Comparison of ENCODE assay signal across 17 cellular contexts in genomic region chr9:29796291-29796952, GRCh38.
DNase-seq lines count a peak whose midpoint lies in the region; ATAC-seq lines count a peak whose summit lies in the region.
"Had no signal": no experiment of that assay in that cellular context is flagged by ENCODE, and none has a peak within 500 bp of the region (broad histone marks: within the 10 kb centered on the region; RNA-seq: fewer than 3 reads in every experiment).

No MANE protein-coding gene starts in this region.

- H3K79me1 ChIP-seq in mesenchymal stem cell (replicated peaks; ENCODE audit: low read length, poor library complexity, severe bottlenecking) = no peaks in the 10 kb centered on the region

- ATAC-seq in GM18909 (IDR thresholded peaks at IDR 0.05; ENCODE audit: poor library complexity, unreplicated experiment) (peak; percentile 91), GM21529 (IDR thresholded peaks at IDR 0.05; ENCODE audit: unreplicated experiment) (peak; percentile 76), HG03060 (IDR thresholded peaks at IDR 0.05; ENCODE audit: low read depth, unreplicated experiment) (peak; percentile 67)
- ATAC-seq: WTC11 had no signal

- H3K9me3 ChIP-seq in CD8-positive, alpha-beta memory T cell (ENCODE audit: low read length) = no peaks in the 10 kb centered on the region
- no peaks in the 10 kb centered on the region for H3K9me3 ChIP-seq in mesenchymal stem cell (ENCODE audit: control insufficient read depth, low read length)
- H3K9me3 ChIP-seq: BLaER1, left ventricle myocardium inferior, sigmoid colon had no signal

- H3K4me1 Mint-ChIP-seq in CD8-positive, alpha-beta memory T cell = no peaks in the 10 kb centered on the region
- H3K4me1 Mint-ChIP-seq: neural crest cell had no signal

- H3K4ac ChIP-seq in mesenchymal stem cell (ENCODE audit: low read depth in 1 of 2, low read length in 2 of 2) = no peak overlapping the region

- no peak overlapping the region for H3K27ac Mint-ChIP-seq in CD8-positive, alpha-beta memory T cell
- H3K27ac Mint-ChIP-seq: WTC11 had no signal

- DNase-seq in LHCN-M2 (ENCODE audit: low read depth) = peak; percentile 45
- no peak for DNase-seq in A172 (ENCODE audit: low spot score)
- DNase-seq in CD8-positive, alpha-beta memory T cell = no peak
- DNase-seq in DMS153 treated with DMSO at 0.1 percent for 48 hours (lab: John Stamatoyannopoulos, UW; ENCODE audit: unreplicated experiment) = no peak
- no peak for DNase-seq in mesenchymal stem cell
- DNase-seq: activated CD8-positive, alpha-beta memory T cell treated with anti-CD3 and anti-CD28 coated beads, Interleukin-2, amount 50 U/mL, for 48 hours; left ventricle myocardium inferior; NCI-H2107; sigmoid colon had no signal

- H3K4me3 Mint-ChIP-seq in CD8-positive, alpha-beta memory T cell = no peak overlapping the region
- H3K4me3 Mint-ChIP-seq: neural crest cell, WTC11 had no signal

- H2AK5ac ChIP-seq in mesenchymal stem cell (ENCODE audit: low read length, severe bottlenecking) = no peak overlapping the region

- no peak overlapping the region for H4K91ac ChIP-seq in mesenchymal stem cell (ENCODE audit: low read length)

- H3K27me3 ChIP-seq in CD8-positive, alpha-beta memory T cell (ENCODE audit: insufficient read depth, low read length, poor library complexity, severe bottlenecking) = no peaks in the 10 kb centered on the region
- no peaks in the 10 kb centered on the region for H3K27me3 ChIP-seq in mesenchymal stem cell (ENCODE audit: control insufficient read depth in 1 of 2, insufficient read depth in 1 of 2, low read length in 2 of 2)
- H3K27me3 ChIP-seq: BLaER1, hepatocyte, sigmoid colon had no signal

- no peak overlapping the region for H2AFZ ChIP-seq in mesenchymal stem cell (ENCODE audit: low read depth, low read length)
- H2AFZ ChIP-seq: hepatocyte had no signal

- no peak overlapping the region for H3K4me3 ChIP-seq in CD8-positive, alpha-beta memory T cell (ENCODE audit: low read length)
- H3K4me3 ChIP-seq in mesenchymal stem cell (ENCODE audit: insufficient read depth in 1 of 2, low read depth in 1 of 2, low read length in 2 of 2) = no peak overlapping the region
- H3K4me3 ChIP-seq: BLaER1, hepatocyte, left ventricle myocardium inferior, sigmoid colon had no signal

- no peak overlapping the region for H3K18ac ChIP-seq in mesenchymal stem cell (ENCODE audit: low read depth in 1 of 2, low read length in 2 of 2)

- no peak overlapping the region for H2BK12ac ChIP-seq in mesenchymal stem cell (ENCODE audit: low read length in 2 of 2)

- no peaks in the 10 kb centered on the region for H3K4me1 ChIP-seq in CD8-positive, alpha-beta memory T cell (ENCODE audit: insufficient read depth, low read length)
- no peaks in the 10 kb centered on the region for H3K4me1 ChIP-seq in mesenchymal stem cell (ENCODE audit: control insufficient read depth, insufficient read depth, low read depth, low read length)
- H3K4me1 ChIP-seq: BLaER1, left ventricle myocardium inferior, sigmoid colon had no signal

- CTCF ChIA-PET in CD8-positive, alpha-beta memory T cell (lab: Charles Lee) = no interaction called here

- no peaks in the 10 kb centered on the region for H3K36me3 ChIP-seq in CD8-positive, alpha-beta memory T cell (ENCODE audit: insufficient read depth, low read length)
- no peaks in the 10 kb centered on the region for H3K36me3 ChIP-seq in mesenchymal stem cell (ENCODE audit: control insufficient read depth in 1 of 2, insufficient read depth in 2 of 2, low read depth in 1 of 2, low read length in 2 of 2)
- H3K36me3 ChIP-seq: BLaER1, left ventricle myocardium inferior, sigmoid colon had no signal

- peaks cover 0 to 14% (median 0%) of the 10 kb centered on the region in 5 donors for H3K9me3 Mint-ChIP-seq in CD8-positive, alpha-beta memory T cell
- H3K9me3 Mint-ChIP-seq: neural crest cell, WTC11 had no signal

- no peak overlapping the region for H3K23ac ChIP-seq in mesenchymal stem cell (ENCODE audit: low read length in 2 of 2)

- no peak overlapping the region for H3K9ac ChIP-seq in mesenchymal stem cell (ENCODE audit: low read length)
- H3K9ac ChIP-seq: BLaER1 had no signal

- H3K27ac ChIP-seq in CD8-positive, alpha-beta memory T cell (ENCODE audit: low read depth, low read length) = no peak overlapping the region
- no peak overlapping the region for H3K27ac ChIP-seq in mesenchymal stem cell (ENCODE audit: low read length, poor library complexity, severe bottlenecking)
- H3K27ac ChIP-seq: BLaER1, epithelial cell of prostate, hepatocyte, left ventricle myocardium inferior, sigmoid colon had no signal

- no peaks in the 10 kb centered on the region for H3K27me3 Mint-ChIP-seq in CD8-positive, alpha-beta memory T cell

- H3K36me3 Mint-ChIP-seq in CD8-positive, alpha-beta memory T cell = no peaks in the 10 kb centered on the region
- H3K36me3 Mint-ChIP-seq: WTC11 had no signal

- H2BK5ac ChIP-seq in mesenchymal stem cell (ENCODE audit: low read depth, low read length, poor library complexity, severe bottlenecking) = no peak overlapping the region

- no peak overlapping the region for H4K8ac ChIP-seq in mesenchymal stem cell (ENCODE audit: low read length)

- no peak overlapping the region for H2BK15ac ChIP-seq in mesenchymal stem cell (ENCODE audit: low read depth, poor library complexity, severe bottlenecking)

- POLR2A ChIA-PET in CD8-positive, alpha-beta memory T cell (lab: Charles Lee) = no interaction called here

- H3K14ac ChIP-seq in mesenchymal stem cell (ENCODE audit: low read length in 2 of 2) = no peak overlapping the region

- no peak overlapping the region for H2BK120ac ChIP-seq in mesenchymal stem cell (ENCODE audit: low read depth, low read length)

- no CpG with 5 or more reads among the region's 2 CpGs for WGBS in mesenchymal stem cell

- H3K4me2 ChIP-seq in mesenchymal stem cell (ENCODE audit: low read length, poor library complexity, severe bottlenecking) = no peak overlapping the region
- H3K4me2 ChIP-seq: BLaER1, hepatocyte had no signal
